18 cellular contexts compared by ENCODE assay signal in the genomic region with DNA sequence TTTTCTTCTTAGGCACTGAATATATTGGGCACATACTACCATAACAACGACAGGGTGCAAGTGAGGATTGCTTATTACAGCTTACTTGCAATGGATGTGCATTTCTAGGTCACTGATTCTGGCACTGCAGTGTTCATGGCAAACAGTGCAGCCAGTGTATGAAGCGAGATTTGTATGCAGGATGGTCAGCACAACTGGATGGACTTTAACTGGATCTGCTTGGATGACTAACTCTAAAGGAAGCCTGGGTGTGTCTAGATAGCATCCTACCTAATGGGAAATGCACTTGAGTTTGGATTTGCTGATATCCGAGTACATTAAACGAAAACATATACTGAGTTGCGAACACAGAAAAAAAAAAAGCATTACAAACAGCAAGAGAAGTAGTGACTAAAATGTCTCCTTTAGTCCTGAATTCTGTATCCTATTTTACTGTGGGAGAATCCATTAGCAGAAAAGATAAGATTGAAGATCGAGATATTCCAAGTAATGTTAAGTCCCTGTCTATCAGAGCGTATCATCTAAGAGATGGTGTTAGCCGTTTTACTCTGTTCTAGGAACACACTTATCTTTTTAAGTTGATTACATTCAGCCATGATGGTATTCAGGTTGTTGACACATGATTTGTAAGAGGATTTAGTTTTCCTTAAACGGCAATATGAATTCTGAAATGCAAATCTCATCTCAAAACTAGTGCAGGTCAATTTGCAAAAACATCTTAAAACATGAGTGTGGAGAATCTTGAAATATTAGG.
DNase-seq lines count a peak whose midpoint lies in the region; ATAC-seq and TF ChIP-seq lines count a peak whose summit lies in the region.
"Had no signal": no experiment of that assay in that cellular context is flagged by ENCODE, and none has a peak within 500 bp of the region (broad histone marks: within the 10 kb centered on the region; RNA-seq: fewer than 3 reads in every experiment).

No MANE protein-coding gene starts in this region.

- no peaks in the 10 kb centered on the region for H3K27me3 ChIP-seq in ovary
- H3K27me3 ChIP-seq: BE2C had no signal

- intact Hi-C loops in ovary (cut with DNase I): no loop called here

- 71 to 85% (median 74%) methylated on average over 9 of the region's 9 CpGs for WGBS in ovary, 3 donors

- DNase-seq in Daoy (ENCODE audit: low read depth): peak; percentile 9
- DNase-seq in SK-N-DZ (ENCODE audit: low spot score): peak; percentile 82
- DNase-seq in medulla oblongata (ENCODE audit: extremely low spot score): peak; percentile 41
- DNase-seq in putamen (ENCODE audit: low spot score): peak; percentile 40
- DNase-seq in A172 (ENCODE audit: low spot score): no peak
- DNase-seq in stimulated activated naive CD8-positive, alpha-beta T cell treated with anti-CD3 and anti-CD28 coated beads, Interleukin-15, Interleukin-2, amounts not matched to agents 100 U/mL and 50 U/mL, for 24 hours: no peak
- DNase-seq in ovary: no peak
- DNase-seq: 8988T; ACHN; BE2C; CD4-positive, alpha-beta memory T cell; DMS153; DMS79 treated with DMSO at 0.1 percent for 48 hours; GDM1; H7 had no signal

- H3K4me1 ChIP-seq in ovary (ENCODE audit: insufficient read depth): no peaks in the 10 kb centered on the region
- H3K4me1 ChIP-seq: BE2C had no signal

- no peaks in the 10 kb centered on the region for H3K9me3 ChIP-seq in ovary
- H3K9me3 ChIP-seq: BE2C had no signal

- no peak for TF ChIP-seq CTCF in ovary (IDR thresholded peaks at IDR 0.05)

- TF ChIP-seq EP300 in ovary (IDR thresholded peaks at IDR 0.05): no peak

- H3K27ac ChIP-seq in ovary: no peak overlapping the region
- H3K27ac ChIP-seq: C4-2B had no signal

- H3K4me3 ChIP-seq in ovary: no peak overlapping the region
- H3K4me3 ChIP-seq: GM23338 had no signal

- TF ChIP-seq POLR2A in ovary (IDR thresholded peaks at IDR 0.05): no peak

- ATAC-seq in stimulated activated naive CD8-positive, alpha-beta T cell treated with anti-CD3 and anti-CD28 coated beads, Interleukin-15, Interleukin-2, amounts not matched to agents 100 U/mL and 50 U/mL, for 24 hours: no peak
- ATAC-seq in SK-N-SH treated with all-trans-retinoic acid at 6 μM for 48 hours: no peak
- ATAC-seq: GM23338 had no signal

- H3K36me3 ChIP-seq in ovary: no peaks in the 10 kb centered on the region
- H3K36me3 ChIP-seq: BE2C had no signal

TF ChIP-seq in SK-N-SH treated with all-trans-retinoic acid at 6 μM for 48 hours, 23 proteins besides CTCF, POLR2A, EP300 and RAD21:
- TF ChIP-seq TOX (CRISPR knock-in tag; IDR thresholded peaks at IDR 0.05; ENCODE audit: borderline replicate concordance): no peak
- no peak for TF ChIP-seq CSDC2 (CRISPR knock-in tag; IDR thresholded peaks at IDR 0.05)
- no peak for TF ChIP-seq RARB (CRISPR knock-in tag; IDR thresholded peaks at IDR 0.05)
- TF ChIP-seq ZC3H10 (CRISPR knock-in tag; IDR thresholded peaks at IDR 0.05): no peak
- TF ChIP-seq ZNF70 (CRISPR knock-in tag; IDR thresholded peaks at IDR 0.05): no peak
- TF ChIP-seq SNAI2 (CRISPR knock-in tag; IDR thresholded peaks at IDR 0.05): no peak
- TF ChIP-seq GLIS3 (CRISPR knock-in tag; IDR thresholded peaks at IDR 0.05): no peak
- TF ChIP-seq, protein P1, sequence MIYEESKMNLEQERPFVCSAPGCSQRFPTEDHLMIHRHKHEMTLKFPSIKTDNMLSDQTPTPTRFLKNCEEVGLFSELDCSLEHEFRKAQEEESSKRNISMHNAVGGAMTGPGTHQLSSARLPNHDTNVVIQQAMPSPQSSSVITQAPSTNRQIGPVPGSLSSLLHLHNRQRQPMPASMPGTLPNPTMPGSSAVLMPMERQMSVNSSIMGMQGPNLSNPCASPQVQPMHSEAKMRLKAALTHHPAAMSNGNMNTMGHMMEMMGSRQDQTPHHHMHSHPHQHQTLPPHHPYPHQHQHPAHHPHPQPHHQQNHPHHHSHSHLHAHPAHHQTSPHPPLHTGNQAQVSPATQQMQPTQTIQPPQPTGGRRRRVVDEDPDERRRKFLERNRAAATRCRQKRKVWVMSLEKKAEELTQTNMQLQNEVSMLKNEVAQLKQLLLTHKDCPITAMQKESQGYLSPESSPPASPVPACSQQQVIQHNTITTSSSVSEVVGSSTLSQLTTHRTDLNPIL (CRISPR knock-in tag; IDR thresholded peaks at IDR 0.05; ENCODE audit: low read depth): no peak

Comparison
In these comparisons a context has a peak if more than half of its experiments do, and no peak if none do; other contexts are left out.
1. DNase-seq: peak in Daoy (single experiment), SK-N-DZ (single experiment), medulla oblongata (single experiment) and putamen (single experiment); none in A172 (single experiment), stimulated activated naive CD8-positive, alpha-beta T cell treated with anti-CD3 and anti-CD28 coated beads, Interleukin-15, Interleukin-2, amounts not matched to agents 100 U/mL and 50 U/mL, for 24 hours (single experiment) and ovary (0 of 5).